Comparison of ENCODE assay signal across 10 cellular contexts in genomic region chr12:131897276-131897675, GRCh38. TPM values are rescaled to one million over a fixed set of nuclear protein-coding genes. Genes with fewer than 3 reads are reported as not detected.
DNase-seq lines count a peak whose midpoint lies in the region; ATAC-seq and TF ChIP-seq lines count a peak whose summit lies in the region.
"Had no signal": no experiment of that assay in that cellular context is flagged by ENCODE, and none has a peak within 500 bp of the region (broad histone marks: within the 10 kb centered on the region; RNA-seq: fewer than 3 reads in every experiment).

No MANE protein-coding gene starts in this region.

- ATAC-seq in HG03354 (IDR thresholded peaks at IDR 0.05; ENCODE audit: poor library complexity, severe bottlenecking, unreplicated experiment) = no peak

- H3K4me1 Mint-ChIP-seq in activated naive CD4-positive, alpha-beta T cell treated with anti-CD3 and anti-CD28 coated beads, Interleukin-2, amount 10 ng/mL, durations not matched to agents 7 days and 5 days = peaks cover 23% of the 10 kb centered on the region
- H3K4me1 Mint-ChIP-seq in mesothelial cell of epicardium = peaks cover 5% of the 10 kb centered on the region

- peaks cover 0 to 60% (median 20%) of the 10 kb centered on the region in 4 donors for H3K4me1 ChIP-seq in tibial nerve

- H3K27ac ChIP-seq in caudate nucleus (ENCODE audit: low read depth, low read length) = peak overlapping the region; percentile 95
- peak overlapping the region; percentile 93 to 98 (median 98) for H3K27ac ChIP-seq in tibial nerve

- no peak overlapping the region for H3K4me3 ChIP-seq in tibial nerve

- no peak for DNase-seq in activated naive CD4-positive, alpha-beta T cell treated with anti-CD3 and anti-CD28 coated beads, Interleukin-2, amount 10 ng/mL, durations not matched to agents 7 days and 5 days
- no peak for DNase-seq in activated naive CD4-positive, alpha-beta T cell treated with Interleukin-2 at 50 U/mL for 16 hours
- DNase-seq in caudate nucleus (lab: John Stamatoyannopoulos, UW) (no peak), mesothelial cell of epicardium (ENCODE audit: low spot score in 2 of 2, unreplicated experiment in 2 of 2) (no peak), tibial nerve (ENCODE audit: low spot score in 2 of 2) (no peak), activated gamma-delta T cell treated with Interleukin-2 at 50 U/mL for 16 hours (no peak), RPMI8226 (no peak)
- DNase-seq: activated CD8-positive, alpha-beta memory T cell treated with anti-CD3 and anti-CD28 coated beads, Interleukin-2, amount 50 U/mL, for 4 hours; NCI-H1105 had no signal

- no peak for TF ChIP-seq POLR2A in tibial nerve (IDR thresholded peaks at IDR 0.05)

- peaks cover 0 to 34% (median 0%) of the 10 kb centered on the region in 3 donors for H3K36me3 ChIP-seq in tibial nerve

- TF ChIP-seq EP300 in tibial nerve (IDR thresholded peaks at IDR 0.05) = no peak

- CTCF ChIA-PET in activated naive CD4-positive, alpha-beta T cell treated with anti-CD3 and anti-CD28 coated beads, Interleukin-2, amount 10 ng/mL, durations not matched to agents 7 days and 5 days (lab: Charles Lee) = no interaction called here

- WGBS in tibial nerve, 2 donors = 89 to 94% methylated on average over 18 of the region's 18 CpGs

- no peaks in the 10 kb centered on the region for H3K27me3 Mint-ChIP-seq in activated naive CD4-positive, alpha-beta T cell treated with anti-CD3 and anti-CD28 coated beads, Interleukin-2, amount 10 ng/mL, durations not matched to agents 7 days and 5 days
- H3K27me3 Mint-ChIP-seq in mesothelial cell of epicardium (ENCODE audit: low read depth) = no peaks in the 10 kb centered on the region

- H3K9me3 ChIP-seq in tibial nerve = no peaks in the 10 kb centered on the region

- no peaks in the 10 kb centered on the region for H3K9me3 Mint-ChIP-seq in activated naive CD4-positive, alpha-beta T cell treated with anti-CD3 and anti-CD28 coated beads, Interleukin-2, amount 10 ng/mL, durations not matched to agents 7 days and 5 days
- H3K9me3 Mint-ChIP-seq in mesothelial cell of epicardium = no peaks in the 10 kb centered on the region

- H3K4me3 Mint-ChIP-seq in activated naive CD4-positive, alpha-beta T cell treated with anti-CD3 and anti-CD28 coated beads, Interleukin-2, amount 10 ng/mL, durations not matched to agents 7 days and 5 days = peak overlapping the region; percentile 57
- peak overlapping the region; percentile 81 for H3K4me3 Mint-ChIP-seq in mesothelial cell of epicardium

- TF ChIP-seq CTCF in mesothelial cell of epicardium (IDR thresholded peaks at IDR 0.05; ENCODE audit: unreplicated experiment) (no peak), tibial nerve (IDR thresholded peaks at IDR 0.05) (no peak)

- H3K27me3 ChIP-seq in tibial nerve = no peaks in the 10 kb centered on the region

- peak overlapping the region; percentile 7 for H3K27ac Mint-ChIP-seq in activated naive CD4-positive, alpha-beta T cell treated with anti-CD3 and anti-CD28 coated beads, Interleukin-2, amount 10 ng/mL, durations not matched to agents 7 days and 5 days
- H3K27ac Mint-ChIP-seq in mesothelial cell of epicardium = no peak overlapping the region

- H3K36me3 Mint-ChIP-seq in activated naive CD4-positive, alpha-beta T cell treated with anti-CD3 and anti-CD28 coated beads, Interleukin-2, amount 10 ng/mL, durations not matched to agents 7 days and 5 days = peaks cover 2% of the 10 kb centered on the region
- H3K36me3 Mint-ChIP-seq in mesothelial cell of epicardium = no peaks in the 10 kb centered on the region

RNA-seq across cellular contexts. Expression of gene ULK1, which starts 2.9 kb away (rescaled TPM):
- 88.8 to 104 TPM (median 93.0 TPM) in 3 replicates for total RNA-seq in mesothelial cell of epicardium
- 10 to 100 TPM; 19.9 to 52.2 (median 38.0) TPM for total RNA-seq in tibial nerve

RNA-seq across cellular contexts. Expression of gene PUS1, which starts 31.8 kb away (rescaled TPM):
- 25.5 to 28.2 TPM (median 27.4 TPM) in 3 replicates for total RNA-seq in mesothelial cell of epicardium
- total RNA-seq in tibial nerve = 10 to 100 TPM in 3 of 4 donors, 1 to 10 TPM in 1; 8.3 to 44.1 (median 15.6) TPM

RNA-seq across cellular contexts. Expression of gene EP400, which starts 52.5 kb away (rescaled TPM):
- total RNA-seq in mesothelial cell of epicardium = 74.0 to 77.9 TPM (median 75.3 TPM) in 3 replicates
- 10 to 100 TPM; 27.8 to 41.4 (median 32.2) TPM for total RNA-seq in tibial nerve
